In the genomic region with DNA sequence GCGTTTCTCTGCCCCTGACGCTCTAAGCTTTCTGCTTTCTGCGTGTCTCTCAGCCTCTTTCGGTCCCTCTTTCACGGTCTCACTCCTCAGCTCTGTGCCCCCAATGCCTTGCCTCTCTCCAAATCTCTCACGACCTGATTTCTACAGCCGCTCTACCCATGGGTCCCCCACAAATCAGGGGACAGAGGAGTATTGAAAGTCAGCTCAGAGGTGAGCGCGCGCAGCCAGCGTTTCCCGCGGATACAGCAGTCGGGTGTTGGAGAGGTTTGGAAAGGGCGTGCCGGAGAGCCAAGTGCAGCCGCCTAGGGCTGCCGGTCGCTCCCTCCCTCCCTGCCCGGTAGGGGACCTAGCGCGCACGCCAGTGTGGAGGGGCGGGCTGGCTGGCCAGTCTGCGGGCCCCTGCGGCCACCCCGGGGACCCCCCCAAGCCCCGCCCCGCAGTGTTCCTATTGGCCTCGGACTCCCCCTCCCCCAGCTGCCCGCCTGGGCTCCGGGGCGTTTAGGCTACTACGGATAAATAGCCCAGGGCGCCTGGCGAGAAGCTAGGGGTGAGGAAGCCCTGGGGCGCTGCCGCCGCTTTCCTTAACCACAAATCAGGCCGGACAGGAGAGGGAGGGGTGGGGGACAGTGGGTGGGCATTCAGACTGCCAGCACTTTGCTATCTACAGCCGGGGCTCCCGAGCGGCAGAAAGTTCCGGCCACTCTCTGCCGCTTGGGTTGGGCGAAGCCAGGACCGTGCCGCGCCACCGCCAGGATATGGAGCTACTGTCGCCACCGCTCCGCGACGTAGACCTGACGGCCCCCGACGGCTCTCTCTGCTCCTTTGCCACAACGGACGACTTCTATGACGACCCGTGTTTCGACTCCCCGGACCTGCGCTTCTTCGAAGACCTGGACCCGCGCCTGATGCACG, we compare ENCODE assay signal across 13 cellular contexts. TPM values are rescaled to one million over a fixed set of nuclear protein-coding genes. Genes with fewer than 3 reads are reported as not detected.
DNase-seq lines count a peak whose midpoint lies in the region; ATAC-seq and TF ChIP-seq lines count a peak whose summit lies in the region.
"Had no signal": no experiment of that assay in that cellular context is flagged by ENCODE, and none has a peak within 500 bp of the region (broad histone marks: within the 10 kb centered on the region; RNA-seq: fewer than 3 reads in every experiment).

TSS of gene MYOD1 (plus strand) at position 544 of the 912 bp plus-strand sequence. CDS start at position 756, 212 bp downstream.

- H3K23ac ChIP-seq in H9 (ENCODE audit: insufficient read length, low read depth, low read length), result no peak within 1 kb of the TSS
- no peak within 1 kb of the TSS for H3K23ac ChIP-seq in trophoblast cell (ENCODE audit: low read length)

- no peaks in the 10 kb centered on the region for H3K4me1 ChIP-seq in H9 (ENCODE audit: insufficient read depth, low read length)
- peaks cover 6 to 7% of the 10 kb centered on the region in 2 experiments for H3K4me1 ChIP-seq in trophoblast cell (ENCODE audit: control insufficient read depth in 1 of 2, insufficient read depth in 2 of 2, low read length in 2 of 2)

- no CpG with 5 or more reads among the region's 69 CpGs for WGBS in H9 (ENCODE audit: extremely low coverage, insufficient read length, low lambda C conversion rate)
- no CpG with 5 or more reads among the region's 69 CpGs for WGBS in trophoblast cell (ENCODE audit: extremely low coverage, insufficient coverage, insufficient read length)

- no peaks in the 10 kb centered on the region for H4K20me1 ChIP-seq in H9 (ENCODE audit: control insufficient read depth, insufficient read depth, insufficient read length)

- no peak within 1 kb of the TSS for H3K56ac ChIP-seq in H9 (ENCODE audit: insufficient read length, low read depth, low read length)

- H4K8ac ChIP-seq in H9 (replicated peaks; ENCODE audit: insufficient read length, low read depth, low read length) (no peak within 1 kb of the TSS), trophoblast cell (ENCODE audit: low read depth, low read length) (no peak within 1 kb of the TSS)

- H3K9ac ChIP-seq in H9 (ENCODE audit: extremely low read depth, insufficient read length, low read length), result no peak within 1 kb of the TSS
- no peak within 1 kb of the TSS for H3K9ac ChIP-seq in trophoblast cell (ENCODE audit: low read length)

- H2BK20ac ChIP-seq in H9 (ENCODE audit: low read depth, low read length, poor library complexity, severe bottlenecking), result no peak within 1 kb of the TSS

- no peak within 1 kb of the TSS for H3T11ph ChIP-seq in H9 (ENCODE audit: low read length)

- peak within 1 kb of the TSS; percentile 68 for H3K4me2 ChIP-seq in H9 (ENCODE audit: insufficient read depth, insufficient read length, low read length)
- peak within 1 kb of the TSS; percentile 39 for H3K4me2 ChIP-seq in trophoblast cell (ENCODE audit: low read length)

- peak; percentile 73 for DNase-seq in H9
- peak; percentile 19 for DNase-seq in NCI-H2196 treated with DMSO at 0.1 percent for 48 hours (lab: John Stamatoyannopoulos, UW; ENCODE audit: unreplicated experiment)
- DNase-seq in cardiac septum (ENCODE audit: low spot score), result peak; percentile 73
- peak; percentile 30 to 39 for DNase-seq in trophoblast cell
- no peak for DNase-seq in 8988T
- DNase-seq: activated CD4-positive, CD25-positive, alpha-beta regulatory T cell; activated gamma-delta T cell; Karpas-422; OCI-M1 had no signal

- H4K91ac ChIP-seq in H9 (ENCODE audit: insufficient read length, low read depth, low read length), result no peak within 1 kb of the TSS
- H4K91ac ChIP-seq in trophoblast cell (ENCODE audit: low read depth, low read length), result no peak within 1 kb of the TSS

- H3K4me3 ChIP-seq in trophoblast cell (ENCODE audit: low read depth, low read length), result no peak within 1 kb of the TSS

- H3K4me1 Mint-ChIP-seq in H9, result peaks cover 15 to 28% of the 10 kb centered on the region in 2 experiments

- H2AFZ ChIP-seq in H9 (ENCODE audit: low read length), result no peak within 1 kb of the TSS
- no peak within 1 kb of the TSS for H2AFZ ChIP-seq in trophoblast cell (ENCODE audit: insufficient read depth, low read length, poor library complexity)

- no peaks in the 10 kb centered on the region; the same call in none of the 2 replicates for H3K27me3 Mint-ChIP-seq in H9 (ENCODE audit: low read depth)

- H2BK5ac ChIP-seq in H9 (ENCODE audit: insufficient read length, low read length) (no peak within 1 kb of the TSS), trophoblast cell (ENCODE audit: low read depth, low read length, poor library complexity) (no peak within 1 kb of the TSS)

- no peak within 1 kb of the TSS for H2BK15ac ChIP-seq in H9 (ENCODE audit: low read depth, low read length)

- no peaks in the 10 kb centered on the region for H3K36me3 Mint-ChIP-seq in H9 (ENCODE audit: insufficient read depth in 1 of 3, low read depth in 3 of 3)

- H3K79me1 ChIP-seq in H9 (ENCODE audit: insufficient read depth, low read depth, low read length, poor library complexity, severe bottlenecking) (no peaks in the 10 kb centered on the region), trophoblast cell (ENCODE audit: low read length) (no peaks in the 10 kb centered on the region)

- H3K18ac ChIP-seq in H9 (ENCODE audit: insufficient read length, low read depth, low read length), result no peak within 1 kb of the TSS
- H3K18ac ChIP-seq in trophoblast cell (ENCODE audit: low read length), result no peak within 1 kb of the TSS

- H3K4ac ChIP-seq in H9 (ENCODE audit: low read depth, low read length), result no peak within 1 kb of the TSS
- no peak within 1 kb of the TSS for H3K4ac ChIP-seq in trophoblast cell (ENCODE audit: low read depth, low read length)

- H4K5ac ChIP-seq in H9 (ENCODE audit: insufficient read length, low read depth, low read length), result no peak within 1 kb of the TSS

- H3K79me2 ChIP-seq in H9 (ENCODE audit: insufficient read depth, low read length) (no peaks in the 10 kb centered on the region), trophoblast cell (ENCODE audit: control insufficient read depth, insufficient read depth, low read length, poor library complexity) (no peaks in the 10 kb centered on the region)

- peak within 1 kb of the TSS; percentile 57 to 80 for H3K4me3 Mint-ChIP-seq in H9

- no peaks in the 10 kb centered on the region for H3K9me3 ChIP-seq in H9 (ENCODE audit: control insufficient read depth, low read depth, low read length)
- peaks cover 11% of the 10 kb centered on the region for H3K9me3 ChIP-seq in trophoblast cell (ENCODE audit: insufficient read depth, low read depth, low read length)

- H3K27ac Mint-ChIP-seq in H9, result no peak within 1 kb of the TSS

- H2BK12ac ChIP-seq in H9 (ENCODE audit: insufficient read length, low read depth, low read length) (no peak within 1 kb of the TSS), trophoblast cell (ENCODE audit: low read length) (no peak within 1 kb of the TSS)

- no peak within 1 kb of the TSS for H4K12ac ChIP-seq in trophoblast cell (ENCODE audit: low read depth, low read length)

- H3K9me3 Mint-ChIP-seq in H9, result peaks cover 0 to 3% of the 10 kb centered on the region in 2 experiments; a peak in 1 of 5 replicates

- intact Hi-C loops in cardiac septum (cut with DNase I), result no loop called here

- H2BK120ac ChIP-seq in H9 (ENCODE audit: low read depth, low read length, poor library complexity, severe bottlenecking) (no peak within 1 kb of the TSS), trophoblast cell (ENCODE audit: insufficient read depth, low read length, poor library complexity) (no peak within 1 kb of the TSS)

- ATAC-seq in HG02840 (IDR thresholded peaks at IDR 0.05; ENCODE audit: low FRiP score, unreplicated experiment) (no peak), GM18873 (IDR thresholded peaks at IDR 0.05; ENCODE audit: low FRiP score, unreplicated experiment) (no peak), esophagus mucosa (no peak)

- H3K27me3 ChIP-seq in H9 (ENCODE audit: insufficient read depth, low read length) (peaks cover 74% of the 10 kb centered on the region), trophoblast cell (ENCODE audit: insufficient read depth, low read length) (peaks cover 62% of the 10 kb centered on the region)

- H3K23me2 ChIP-seq in H9 (ENCODE audit: insufficient read length, low read depth, low read length, poor library complexity, severe bottlenecking), result peaks cover 11% of the 10 kb centered on the region

- H3K27ac ChIP-seq in H9 (ENCODE audit: insufficient read length, low read depth, low read length), result no peak within 1 kb of the TSS
- H3K27ac ChIP-seq in trophoblast cell (ENCODE audit: low read depth, low read length), result no peak within 1 kb of the TSS

- TF ChIP-seq CTCF in H9 (conservative IDR thresholded peaks at IDR 0.05), result 0 out of 3 replicates have a peak, but pooled peaks have one; percentile 21

- no peak within 1 kb of the TSS for H2AK5ac ChIP-seq in H9 (ENCODE audit: insufficient read length, low read length)
- H2AK5ac ChIP-seq in trophoblast cell (ENCODE audit: low read length), result no peak within 1 kb of the TSS

- no peak within 1 kb of the TSS; the same call in 1 of the 2 replicates for H3K14ac ChIP-seq in H9 (ENCODE audit: insufficient read depth, low read length)
- no peak within 1 kb of the TSS for H3K14ac ChIP-seq in trophoblast cell (ENCODE audit: low read length)

- no peaks in the 10 kb centered on the region for H3K36me3 ChIP-seq in trophoblast cell (ENCODE audit: control insufficient read depth in 1 of 2, insufficient read depth in 2 of 2, low read length in 2 of 2)

RNA-seq across cellular contexts. Expression of gene MYOD1, which starts in this region (rescaled TPM):
- total RNA-seq in H9 (2021), result not detected in 2 replicates
- total RNA-seq in cardiac septum, result not detected
- 0.07 and 0.14 TPM in 2 replicates for polyA plus RNA-seq in trophoblast cell (2013)
- total RNA-seq in esophagus mucosa, result not detected
- total RNA-seq: subcutaneous adipose tissue had no signal

Comparison
In these comparisons a context has a peak if more than half of its experiments do, and no peak if none do; other contexts are left out.
1. Peak in DNase-seq and H3K4me2 ChIP-seq in H9; RNA of the gene not detected or under 1 TPM.
2. Peak in DNase-seq in cardiac septum; RNA of the gene not detected or under 1 TPM.